ENCODE assay signal across 24 cellular contexts in genomic region chr17:80977172-80977571, GRCh38. TPM values are rescaled to one million over a fixed set of nuclear protein-coding genes. Genes with fewer than 3 reads are reported as not detected.
DNase-seq lines count a peak whose midpoint lies in the region; ATAC-seq, FAIRE-seq and TF ChIP-seq lines count a peak whose summit lies in the region.
"Had no signal": no experiment of that assay in that cellular context is flagged by ENCODE, and none has a peak within 500 bp of the region (broad histone marks: within the 10 kb centered on the region; RNA-seq: fewer than 3 reads in every experiment).

No MANE protein-coding gene starts in this region.

- no peaks in the 10 kb centered on the region for H3K79me2 ChIP-seq in K562 (ENCODE audit: control insufficient read depth, insufficient read depth, low read length)

- H3K4me2 ChIP-seq in A549: no peak overlapping the region
- no peak overlapping the region for H3K4me2 ChIP-seq in K562 (ENCODE audit: insufficient read depth, low read length)
- H3K4me2 ChIP-seq: BLaER1 treated with 17β-estradiol and CSF1 and Interleukin-3, amounts not matched to agents 10 nM and 100 nM had no signal

- FAIRE-seq in A549 (lab: Jason Lieb, UNC): no peak
- FAIRE-seq in K562 (lab: Jason Lieb, UNC): no peak
- FAIRE-seq: A204.1, D721Med, G401.6, GM12891, GM19239 had no signal

- TF ChIP-seq POLR2A in A549 (IDR thresholded peaks at IDR 0.05; ENCODE audit: low read length): no peak
- no peak for TF ChIP-seq POLR2A in K562 (conservative IDR thresholded peaks at IDR 0.05)
- no peak for TF ChIP-seq POLR2A in testis (IDR thresholded peaks at IDR 0.05)

- H3K4me3 ChIP-seq in A549 (no peak overlapping the region), HEK293 (ENCODE audit: low read depth, low read length) (no peak overlapping the region), K562 (no peak overlapping the region), testis (no peak overlapping the region)
- H3K4me3 ChIP-seq: BLaER1 treated with 17β-estradiol and CSF1 and Interleukin-3, amounts not matched to agents 10 nM and 100 nM had no signal

- in situ Hi-C loops in K562 (cut with MboI): no loop called here

- no peak overlapping the region for H3K27ac ChIP-seq in A549
- no peak overlapping the region for H3K27ac ChIP-seq in HEK293 (ENCODE audit: extremely low read depth, low read depth, low read length)
- H3K27ac ChIP-seq in K562 (ENCODE audit: extremely low read depth, low read depth, low read length): no peak overlapping the region
- H3K27ac ChIP-seq in testis: no peak overlapping the region
- H3K27ac ChIP-seq: BLaER1 treated with 17β-estradiol and CSF1 and Interleukin-3, amounts not matched to agents 10 nM and 100 nM; C4-2B had no signal

- H3K36me3 ChIP-seq in HEK293 (ENCODE audit: control insufficient read depth in 2 of 2, insufficient read depth in 1 of 2, low read length in 2 of 2): no peaks in the 10 kb centered on the region
- no peaks in the 10 kb centered on the region for H3K36me3 ChIP-seq in K562 (ENCODE audit: control insufficient read depth, insufficient read depth, low read length)
- H3K36me3 ChIP-seq in testis (ENCODE audit: low read depth, missing control alignments): no peaks in the 10 kb centered on the region
- H3K36me3 ChIP-seq: BLaER1 treated with 17β-estradiol and CSF1 and Interleukin-3, amounts not matched to agents 10 nM and 100 nM had no signal

- H3K9ac ChIP-seq in K562 (ENCODE audit: insufficient read depth in 1 of 2, low read depth in 2 of 2, low read length in 2 of 2): no peak overlapping the region
- H3K9ac ChIP-seq: BLaER1 treated with 17β-estradiol and CSF1 and Interleukin-3, amounts not matched to agents 10 nM and 100 nM had no signal

- no peaks in the 10 kb centered on the region for H3K9me3 ChIP-seq in A549
- no peaks in the 10 kb centered on the region for H3K9me3 ChIP-seq in HEK293 (ENCODE audit: control insufficient read depth, insufficient read depth, low read depth, low read length)
- H3K9me3 ChIP-seq in K562 (replicated peaks; ENCODE audit: control insufficient read depth, insufficient read depth, low read depth, low read length): no peaks in the 10 kb centered on the region
- no peaks in the 10 kb centered on the region for H3K9me3 ChIP-seq in testis
- H3K9me3 ChIP-seq: BLaER1 treated with 17β-estradiol and CSF1 and Interleukin-3, amounts not matched to agents 10 nM and 100 nM had no signal

- no peak for ATAC-seq in A549
- ATAC-seq in K562: no peak
- ATAC-seq: CD8-positive, alpha-beta T cell had no signal

- 26% methylated on average over 4 of the region's 4 CpGs for WGBS in A549 (ENCODE audit: missing lambda C conversion rate)
- 22% methylated on average over 4 of the region's 4 CpGs for WGBS in K562 (ENCODE audit: insufficient coverage, low coverage, missing lambda C conversion rate)
- WGBS in testis, 2 donors: 92 to 98% methylated on average over 4 of the region's 4 CpGs

- H3K27ac Mint-ChIP-seq in activated naive CD4-positive, alpha-beta T cell treated with anti-CD3 and anti-CD28 coated beads, Interleukin-2, amount 50 U/mL, for 24 hours: peak overlapping the region; percentile 35
- H3K27ac Mint-ChIP-seq: B cell; CD4-positive, alpha-beta T cell; CD8-positive, alpha-beta T cell had no signal

- peaks cover 11% of the 10 kb centered on the region for H3K4me1 Mint-ChIP-seq in activated naive CD4-positive, alpha-beta T cell treated with anti-CD3 and anti-CD28 coated beads, Interleukin-2, amount 50 U/mL, for 24 hours

- POLR2A ChIA-PET in A549 (lab: Yijun Ruan, JAX): no interaction called here
- POLR2A ChIA-PET in HEK293 (lab: Yijun Ruan, JAX): interaction anchor here (0.9 kb wide), 1 partner anchor 11 kb away, joined by 3 read pairs; no protein-coding TSS in a partner anchor
- POLR2A ChIA-PET in K562 (lab: Yijun Ruan, JAX): interaction anchor here (0.6 kb wide), 1 partner anchor 8 kb away, joined by 3 read pairs; no protein-coding TSS in a partner anchor

- peaks cover 1% of the 10 kb centered on the region for H3K36me3 Mint-ChIP-seq in activated naive CD4-positive, alpha-beta T cell treated with anti-CD3 and anti-CD28 coated beads, Interleukin-2, amount 50 U/mL, for 24 hours
- H3K36me3 Mint-ChIP-seq: CD8-positive, alpha-beta T cell had no signal

- no peaks in the 10 kb centered on the region for H3K9me3 Mint-ChIP-seq in activated naive CD4-positive, alpha-beta T cell treated with anti-CD3 and anti-CD28 coated beads, Interleukin-2, amount 50 U/mL, for 24 hours
- H3K9me3 Mint-ChIP-seq: CD4-positive, alpha-beta T cell; CD8-positive, alpha-beta T cell had no signal

- TF ChIP-seq RAD21 in A549 (conservative IDR thresholded peaks at IDR 0.05 in 1 of 2, IDR thresholded peaks at IDR 0.05 in 1 of 2): no peak
- no peak for TF ChIP-seq RAD21 in K562 (CRISPR knock-in tag; conservative IDR thresholded peaks at IDR 0.05 in 1 of 2, IDR thresholded peaks at IDR 0.05 in 1 of 2)

- H3K27me3 ChIP-seq in K562 (ENCODE audit: control insufficient read depth in 2 of 2, insufficient read depth in 2 of 2, low read length in 2 of 2) (peaks cover 9 to 14% of the 10 kb centered on the region in 2 experiments; a peak in 4 of 5 replicates), testis (no peaks in the 10 kb centered on the region)

- intact Hi-C loops in K562 (cut with micrococcal nuclease) (no loop called here), testis (cut with DNase I; ENCODE audit: low total_unique reads) (no loop called here), head of caudate nucleus (cut with DNase I) (no loop called here)

- CTCF ChIA-PET in A549 (lab: Yijun Ruan, JAX) (interaction anchor here (0.6 to 4.3 kb wide), 3 partner anchors 8 to 549 kb away, joined by 3 to 31 read pairs (median 17); no protein-coding TSS in a partner anchor), HEK293 (lab: Yijun Ruan, JAX) (interaction anchor here (1.3 kb wide), 1 partner anchor 550 kb away, joined by 5 read pairs; no protein-coding TSS in a partner anchor), K562 (lab: Yijun Ruan, JAX; ENCODE audit: low intra/inter-chr PET ratio) (no interaction called here)

- no TSS peak for BruUV-seq in K562 (replicated peaks; lab: Mats Ljungman, UMichigan)

- DNase-seq in activated naive CD4-positive, alpha-beta T cell treated with Interleukin-2 at 50 U/mL for 16 hours: no peak
- no peak for DNase-seq in A549 (ENCODE audit: low read depth in 1 of 2, low spot score in 1 of 2)
- no peak for DNase-seq in K562 (ENCODE audit: extremely low read depth in 1 of 4, low spot score in 3 of 4)
- no peak for DNase-seq in testis
- no peak for DNase-seq in head of caudate nucleus
- DNase-seq in stimulated activated CD4-positive, alpha-beta T cell treated with anti-CD3 and anti-CD28 coated beads, Interleukin-4, amount 100 ng/mL, for 4 hours: no peak
- DNase-seq: 8988T; AML-193; Caco-2; Calu3; CD4-positive, alpha-beta T cell; CD8-positive, alpha-beta T cell; DMS79 treated with DMSO at 0.1 percent for 48 hours; GF-D8 had no signal

- H3K4me1 ChIP-seq in A549 (peaks cover 4% of the 10 kb centered on the region; the same call in 2 of the 3 replicates), HEK293 (ENCODE audit: control insufficient read depth, insufficient read depth, low read length) (no peaks in the 10 kb centered on the region), K562 (replicated peaks in 1 of 2; ENCODE audit: control insufficient read depth in 2 of 2, insufficient read depth in 2 of 2, low read length in 2 of 2) (peaks cover 0 to 31% of the 10 kb centered on the region in 2 experiments; a peak in 3 of 5 replicates), testis (peaks cover 12% of the 10 kb centered on the region)

- H4K20me1 ChIP-seq in K562 (replicated peaks; ENCODE audit: control insufficient read depth, insufficient read depth, low read length): 0 out of 2 replicates have a peak, but pooled peaks cover 4% of the 10 kb centered on the region

- H2AFZ ChIP-seq in K562 (ENCODE audit: low read depth, low read length): no peak overlapping the region

- TF ChIP-seq EP300 in A549 (IDR thresholded peaks at IDR 0.05): no peak
- TF ChIP-seq EP300 in K562 (IDR thresholded peaks at IDR 0.05; ENCODE audit: low read length): no peak

- TF ChIP-seq CTCF in A549 (IDR thresholded peaks at IDR 0.05) (no peak), HEK293 (tag by site-specific recombination; IDR thresholded peaks at IDR 0.05) (no peak), K562 (IDR thresholded peaks at IDR 0.05 in 2 of 3, conservative IDR thresholded peaks at IDR 0.05 in 1 of 3; ENCODE audit: insufficient read depth in 2 of 3, low read depth in 1 of 3, low read length in 3 of 3) (no peak), testis (IDR thresholded peaks at IDR 0.05) (no peak)

- peaks cover 3% of the 10 kb centered on the region for H3K27me3 Mint-ChIP-seq in activated naive CD4-positive, alpha-beta T cell treated with anti-CD3 and anti-CD28 coated beads, Interleukin-2, amount 50 U/mL, for 24 hours

- no peaks in the 10 kb centered on the region for H3K9me1 ChIP-seq in K562 (ENCODE audit: control insufficient read depth, insufficient read depth, low read length)

- no peak overlapping the region for H3K4me3 Mint-ChIP-seq in activated naive CD4-positive, alpha-beta T cell treated with anti-CD3 and anti-CD28 coated beads, Interleukin-2, amount 50 U/mL, for 24 hours
- H3K4me3 Mint-ChIP-seq: B cell; CD4-positive, alpha-beta T cell; CD8-positive, alpha-beta T cell had no signal

RNA-seq across cellular contexts. Expression of gene CHMP6, which starts 14.5 kb away (rescaled TPM):
- 17.8 and 28.9 TPM in 2 replicates for polyA plus RNA-seq in A549 (2011; rRNA removed)
- polyA plus RNA-seq in A549 (2012; cell fraction: cytosol; rRNA removed): 36.9 and 47.2 TPM in 2 replicates
- polyA plus RNA-seq in A549 (2012; cell fraction: nucleus; rRNA removed): 34.1 and 42.1 TPM in 2 replicates
- polyA plus RNA-seq in A549 (2017; fragmentation: RNase III; extraction: RNeasy Plus Mini Kit Qiagen cat#74134 plus additional on column Dnase treatment): 26.6 to 32.7 TPM (median 30.8 TPM) in 3 replicates
- polyA minus RNA-seq in A549 (2011; rRNA and poly(A)+ RNA removed): 9.5 and 11.2 TPM in 2 replicates
- total RNA-seq in K562 (2011; cell fraction: chromatin; rRNA removed; ENCODE audit: low replicate concordance): 33.8 and 66.2 TPM in 2 replicates
- 40.5 and 47.9 TPM in 2 replicates for total RNA-seq in K562 (2011; cell fraction: nucleolus; rRNA removed)
- 22.9 and 24.6 TPM in 2 replicates for total RNA-seq in K562 (2011; cell fraction: nucleoplasm; rRNA removed)
- 10.3 and 12.9 TPM in 2 replicates for total RNA-seq in K562 (2014; rRNA removed)
- 14.4 and 15.7 TPM in 2 replicates for total RNA-seq in K562 (2014; rRNA removed; fragmentation: Illumina TruSeq; extraction: Trizol)
- 12.7 and 13.8 TPM in 2 replicates for total RNA-seq in K562 (2015; rRNA removed; fragmentation: Illumina TruSeq; extraction: Trizol)
- total RNA-seq in K562 (2021): 25.6 and 26.8 TPM in 2 replicates
- 8.0 and 13.4 TPM in 2 replicates for polyA plus RNA-seq in K562 (2011; rRNA removed)
- 10.5 and 35.5 TPM in 2 replicates for polyA plus RNA-seq in K562 (2011; cell fraction: cytosol; rRNA removed)
- 10.7 and 20.1 TPM in 2 replicates for polyA plus RNA-seq in K562 (2011; cell fraction: nucleus; rRNA removed)
- 13.7 and 20.1 TPM in 2 replicates for polyA plus RNA-seq in K562 (2012)
- polyA plus RNA-seq in K562 (2014; fragmentation: Illumina TruSeq; extraction: Trizol): 11.4 and 15.5 TPM in 2 replicates
- polyA plus RNA-seq in K562 (2014; fragmentation: Nextera tagmentation; extraction: Ambion mirVana): 1 to 10 TPM in 1 of 2 experiments, under 1 TPM in 1; 0.25 to 1.8 TPM
- 28.3 and 30.4 TPM in 2 replicates for polyA plus RNA-seq in K562 (2014; rRNA removed)
- 11.2 and 15.9 TPM in 2 replicates for polyA minus RNA-seq in K562 (2011; rRNA and poly(A)+ RNA removed)
- polyA minus RNA-seq in K562 (2011; cell fraction: cytosol; rRNA and poly(A)+ RNA removed): 5.0 and 8.7 TPM in 2 replicates
- polyA minus RNA-seq in K562 (2011; cell fraction: nucleus; rRNA and poly(A)+ RNA removed): 13.5 and 13.7 TPM in 2 replicates
- total RNA-seq in testis: 10 to 100 TPM; 28.2 to 29.8 TPM
- 18.5 TPM for polyA plus RNA-seq in testis (ENCODE audit: insufficient read depth, low read depth, low replicate concordance)

RNA-seq across cellular contexts. Expression of gene BAIAP2, which starts 57.8 kb away (rescaled TPM):
- polyA plus RNA-seq in A549 (2011; rRNA removed): 7.1 and 8.6 TPM in 2 replicates
- 15.7 and 21.3 TPM in 2 replicates for polyA plus RNA-seq in A549 (2012; cell fraction: cytosol; rRNA removed)
- polyA plus RNA-seq in A549 (2012; cell fraction: nucleus; rRNA removed): 44.2 and 62.0 TPM in 2 replicates
- 23.9 to 30.4 TPM (median 27.5 TPM) in 3 replicates for polyA plus RNA-seq in A549 (2017; fragmentation: RNase III; extraction: RNeasy Plus Mini Kit Qiagen cat#74134 plus additional on column Dnase treatment)
- 9.4 and 10.6 TPM in 2 replicates for polyA minus RNA-seq in A549 (2011; rRNA and poly(A)+ RNA removed)
- total RNA-seq in K562 (2011; cell fraction: chromatin; rRNA removed; ENCODE audit: low replicate concordance): 69.8 and 141 TPM in 2 replicates
- total RNA-seq in K562 (2011; cell fraction: nucleolus; rRNA removed): 54.5 and 61.0 TPM in 2 replicates
- 40.5 and 42.0 TPM in 2 replicates for total RNA-seq in K562 (2011; cell fraction: nucleoplasm; rRNA removed)
- total RNA-seq in K562 (2014; rRNA removed): 26.7 and 31.9 TPM in 2 replicates
- total RNA-seq in K562 (2014; rRNA removed; fragmentation: Illumina TruSeq; extraction: Trizol): 14.2 and 17.7 TPM in 2 replicates
- 18.4 and 21.2 TPM in 2 replicates for total RNA-seq in K562 (2015; rRNA removed; fragmentation: Illumina TruSeq; extraction: Trizol)
- total RNA-seq in K562 (2021): 44.7 and 51.6 TPM in 2 replicates
- polyA plus RNA-seq in K562 (2011; rRNA removed): 9.8 and 13.6 TPM in 2 replicates
- polyA plus RNA-seq in K562 (2011; cell fraction: cytosol; rRNA removed): 9.8 and 28.7 TPM in 2 replicates
- 37.7 and 77.3 TPM in 2 replicates for polyA plus RNA-seq in K562 (2011; cell fraction: nucleus; rRNA removed)
- polyA plus RNA-seq in K562 (2012): 37.1 and 42.6 TPM in 2 replicates
- polyA plus RNA-seq in K562 (2014; fragmentation: Illumina TruSeq; extraction: Trizol): 20.7 and 30.0 TPM in 2 replicates
- 1 to 10 TPM; 2.3 to 2.4 TPM for polyA plus RNA-seq in K562 (2014; fragmentation: Nextera tagmentation; extraction: Ambion mirVana)
- 17.3 and 23.2 TPM in 2 replicates for polyA plus RNA-seq in K562 (2014; rRNA removed)
- polyA minus RNA-seq in K562 (2011; rRNA and poly(A)+ RNA removed): 11.9 and 13.6 TPM in 2 replicates
- polyA minus RNA-seq in K562 (2011; cell fraction: cytosol; rRNA and poly(A)+ RNA removed): 22.8 and 24.8 TPM in 2 replicates
- polyA minus RNA-seq in K562 (2011; cell fraction: nucleus; rRNA and poly(A)+ RNA removed): 38.3 and 38.6 TPM in 2 replicates
- total RNA-seq in testis: 10 to 100 TPM; 67.3 to 67.5 TPM
- 36.7 TPM for polyA plus RNA-seq in testis (ENCODE audit: insufficient read depth, low read depth, low replicate concordance)
